ENCODE assay signal across 14 cellular contexts in genomic region chr22:42807185-42807584, GRCh38. TPM values are rescaled to one million over a fixed set of nuclear protein-coding genes. Genes with fewer than 3 reads are reported as not detected.
A peak's percentile ranks its signal among the peaks of the same experiment; 100 is the strongest.
DNase-seq lines count a peak whose midpoint lies in the region; ATAC-seq and TF ChIP-seq lines count a peak whose summit lies in the region.
"Had no signal": no experiment of that assay in that cellular context is flagged by ENCODE, and none has a peak within 500 bp of the region (broad histone marks: within the 10 kb centered on the region; RNA-seq: fewer than 3 reads in every experiment).

No MANE protein-coding gene starts in this region.

- peak overlapping the region; percentile 95 to 99 for H3K27ac ChIP-seq in breast epithelium
- peak overlapping the region; percentile 79 to 90 for H3K27ac ChIP-seq in thoracic aorta
- H3K27ac ChIP-seq: PC-9 had no signal

- peak; percentile 36 for DNase-seq in activated CD8-positive, alpha-beta memory T cell treated with anti-CD3 and anti-CD28 coated beads, Interleukin-2, amount 10 ng/mL, durations not matched to agents 7 days and 5 days
- DNase-seq in breast epithelium (ENCODE audit: low spot score in 2 of 2) (peak in 1 of 2 donors; percentile 41), nephron progenitor cell (no peak), thoracic aorta (ENCODE audit: low spot score) (no peak), cerebellar cortex (ENCODE audit: low spot score) (no peak), EL (no peak), glomerular visceral epithelial cell (ENCODE audit: extremely low spot score) (no peak)
- DNase-seq: CD8-positive, alpha-beta memory T cell; HFFc6; NCI-H146; NCI-H2107; NCI-H345; NCI-H748 treated with DMSO at 0.1 percent for 48 hours; PC-9 had no signal

- no peaks in the 10 kb centered on the region for H3K36me3 ChIP-seq in breast epithelium
- H3K36me3 ChIP-seq in thoracic aorta: peaks cover 56% of the 10 kb centered on the region

- H3K27ac Mint-ChIP-seq in activated CD8-positive, alpha-beta memory T cell treated with anti-CD3 and anti-CD28 coated beads, Interleukin-2, amount 10 ng/mL, durations not matched to agents 7 days and 5 days: no peak overlapping the region
- H3K27ac Mint-ChIP-seq in nephron progenitor cell: peak overlapping the region; percentile 96
- H3K27ac Mint-ChIP-seq: HFFc6 had no signal

- H3K9me3 ChIP-seq in breast epithelium (no peaks in the 10 kb centered on the region), thoracic aorta (no peaks in the 10 kb centered on the region)

- no peak overlapping the region for H3K4me3 Mint-ChIP-seq in activated CD8-positive, alpha-beta memory T cell treated with anti-CD3 and anti-CD28 coated beads, Interleukin-2, amount 10 ng/mL, durations not matched to agents 7 days and 5 days
- no peak overlapping the region for H3K4me3 Mint-ChIP-seq in nephron progenitor cell
- H3K4me3 Mint-ChIP-seq: CD8-positive, alpha-beta memory T cell; HFFc6 had no signal

- no peaks in the 10 kb centered on the region for H3K27me3 ChIP-seq in breast epithelium
- H3K27me3 ChIP-seq in thoracic aorta (replicated peaks; ENCODE audit: insufficient read depth): no peaks in the 10 kb centered on the region

- intact Hi-C loops in breast epithelium (cut with DNase I; ENCODE audit: low total_unique reads): no loop called here

- no peak for ATAC-seq in activated CD8-positive, alpha-beta memory T cell treated with anti-CD3 and anti-CD28 coated beads, Interleukin-2, amount 10 ng/mL, durations not matched to agents 7 days and 5 days
- no peak for ATAC-seq in thoracic aorta (ENCODE audit: insufficient number of reproducible peaks, low FRiP score, low read depth)

- CTCF ChIA-PET in activated CD8-positive, alpha-beta memory T cell treated with anti-CD3 and anti-CD28 coated beads, Interleukin-2, amount 10 ng/mL, durations not matched to agents 7 days and 5 days (lab: Charles Lee): interaction anchor here (2.5 kb wide), 1 partner anchor 14 kb away, joined by 6 read pairs; no protein-coding TSS in a partner anchor

- H3K36me3 Mint-ChIP-seq in activated CD8-positive, alpha-beta memory T cell treated with anti-CD3 and anti-CD28 coated beads, Interleukin-2, amount 10 ng/mL, durations not matched to agents 7 days and 5 days: peaks cover 13% of the 10 kb centered on the region
- peaks cover 67% of the 10 kb centered on the region for H3K36me3 Mint-ChIP-seq in nephron progenitor cell (ENCODE audit: low read depth)

- no peaks in the 10 kb centered on the region for H3K9me3 Mint-ChIP-seq in activated CD8-positive, alpha-beta memory T cell treated with anti-CD3 and anti-CD28 coated beads, Interleukin-2, amount 10 ng/mL, durations not matched to agents 7 days and 5 days (ENCODE audit: low read depth)
- H3K9me3 Mint-ChIP-seq in nephron progenitor cell: no peaks in the 10 kb centered on the region
- H3K9me3 Mint-ChIP-seq: HFFc6 had no signal

- no peaks in the 10 kb centered on the region for H3K27me3 Mint-ChIP-seq in activated CD8-positive, alpha-beta memory T cell treated with anti-CD3 and anti-CD28 coated beads, Interleukin-2, amount 10 ng/mL, durations not matched to agents 7 days and 5 days
- H3K27me3 Mint-ChIP-seq in nephron progenitor cell (ENCODE audit: low read depth, poor library complexity): peaks cover 3% of the 10 kb centered on the region
- H3K27me3 Mint-ChIP-seq: CD8-positive, alpha-beta memory T cell had no signal

- TF ChIP-seq CTCF in breast epithelium (IDR thresholded peaks at IDR 0.05) (no peak), nephron progenitor cell (IDR thresholded peaks at IDR 0.05) (no peak), thoracic aorta (IDR thresholded peaks at IDR 0.05) (no peak)

- no peak overlapping the region for H3K4me3 ChIP-seq in breast epithelium
- no peak overlapping the region for H3K4me3 ChIP-seq in thoracic aorta
- H3K4me3 ChIP-seq: PC-9 had no signal

- no peak for TF ChIP-seq POLR2A in breast epithelium (IDR thresholded peaks at IDR 0.05)

- H3K4me1 ChIP-seq in breast epithelium (peaks cover 8 to 14% of the 10 kb centered on the region in 2 donors), thoracic aorta (ENCODE audit: control insufficient read depth in 1 of 2, low read depth in 2 of 2) (peaks cover 11 to 24% of the 10 kb centered on the region in 2 donors)

- H3K4me1 Mint-ChIP-seq in activated CD8-positive, alpha-beta memory T cell treated with anti-CD3 and anti-CD28 coated beads, Interleukin-2, amount 10 ng/mL, durations not matched to agents 7 days and 5 days: peaks cover 4% of the 10 kb centered on the region
- H3K4me1 Mint-ChIP-seq in nephron progenitor cell: peaks cover 40% of the 10 kb centered on the region
- H3K4me1 Mint-ChIP-seq: CD8-positive, alpha-beta memory T cell had no signal

RNA-seq across cellular contexts. Expression of gene ARFGAP3, which starts 49.9 kb away (rescaled TPM):
- total RNA-seq in activated CD8-positive, alpha-beta memory T cell treated with anti-CD3 and anti-CD28 coated beads, Interleukin-2, amount 10 ng/mL, durations not matched to agents 7 days and 5 days: 10 to 100 TPM; 31.2 to 35.4 TPM
- total RNA-seq in breast epithelium: 10 to 100 TPM; 51.2 to 90.7 (median 70.8) TPM
- 10 to 100 TPM; 52.9 to 68.9 TPM for total RNA-seq in thoracic aorta
